Comparison of ENCODE assay signal across 8 cellular contexts in the genomic region with DNA sequence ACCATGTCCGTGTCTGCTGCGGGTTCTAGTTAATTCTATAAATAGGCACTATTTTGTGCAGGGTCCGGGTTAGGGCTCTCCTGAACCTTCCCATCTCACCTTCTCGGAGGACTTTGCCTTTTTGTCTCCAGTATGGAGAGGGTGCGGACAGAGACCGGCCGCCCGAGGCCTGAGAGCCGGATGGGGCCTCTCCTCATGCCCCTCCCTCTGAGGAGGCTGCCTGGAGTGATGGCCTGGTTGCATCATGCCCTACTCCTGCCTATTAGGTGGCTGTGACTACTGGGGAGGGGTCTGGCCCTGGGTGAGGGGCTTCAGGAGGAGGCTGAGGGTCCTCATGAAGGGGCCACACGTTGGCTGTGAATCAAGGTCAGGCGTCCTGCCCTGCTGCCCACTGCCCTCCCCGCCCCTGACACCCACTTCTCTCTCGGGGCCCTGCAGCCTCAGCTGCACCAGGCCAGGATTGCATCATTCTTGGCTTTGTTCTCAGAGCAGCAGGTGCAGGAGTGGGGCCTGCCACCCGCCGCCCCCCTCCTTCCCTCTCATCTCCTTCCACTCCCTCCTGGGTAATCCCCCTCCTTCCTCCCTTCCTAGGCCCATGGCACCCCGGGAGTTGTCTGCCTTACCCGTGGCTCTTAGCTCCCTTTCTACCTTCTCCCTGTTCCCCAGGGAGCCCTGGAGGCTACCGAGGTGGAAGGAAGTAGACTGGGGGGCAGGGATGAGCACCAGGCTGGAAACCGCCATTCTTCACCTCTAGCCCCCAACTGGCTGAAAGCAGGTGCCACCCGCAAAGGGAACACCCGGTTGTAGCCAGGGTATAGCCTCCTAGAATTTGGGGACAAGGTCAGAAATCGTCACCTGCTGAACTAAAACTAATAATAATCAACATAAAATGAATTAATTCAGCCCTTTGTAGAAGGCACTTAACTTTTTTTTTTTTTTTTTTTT. TPM values are rescaled to one million over a fixed set of nuclear protein-coding genes. Genes with fewer than 3 reads are reported as not detected.
DNase-seq lines count a peak whose midpoint lies in the region; ATAC-seq, FAIRE-seq and TF ChIP-seq lines count a peak whose summit lies in the region.

No MANE protein-coding gene starts in this region.

- intact Hi-C loops in activated CD8-positive, alpha-beta T cell treated with anti-CD3 and anti-CD28 coated beads for 36 hours (cut with micrococcal nuclease), result loop anchor here (2.0 kb wide), 1 partner anchor 67 kb away; no protein-coding TSS in a partner anchor

- H3K4me1 Mint-ChIP-seq in activated CD8-positive, alpha-beta T cell treated with anti-CD3 and anti-CD28 coated beads for 36 hours (ENCODE audit: low read depth), result peaks cover 17% of the 10 kb centered on the region

- H3K36me3 Mint-ChIP-seq in activated CD8-positive, alpha-beta T cell treated with anti-CD3 and anti-CD28 coated beads for 36 hours (ENCODE audit: low read depth), result no peaks in the 10 kb centered on the region

- no peak for TF ChIP-seq POLR2A in H54 (IDR thresholded peaks at IDR 0.05; ENCODE audit: low read depth, low read length)

- FAIRE-seq in H54 (lab: Jason Lieb, UNC), result no peak

- POLR2A ChIA-PET in activated CD8-positive, alpha-beta T cell treated with anti-CD3 and anti-CD28 coated beads for 36 hours (lab: Charles Lee), result interaction anchor here (0.9 to 1.0 kb wide), 4 partner anchors 63 to 67 kb away, joined by 3 read pairs; partner anchors contain the start of gene SOCS7

- ATAC-seq in activated CD8-positive, alpha-beta T cell treated with anti-CD3 and anti-CD28 coated beads for 36 hours, result peak; percentile 71
- ATAC-seq in HG02884 (IDR thresholded peaks at IDR 0.05; ENCODE audit: unreplicated experiment), result no peak

- H3K4me3 ChIP-seq in iPS-11a (ENCODE audit: low read depth, low read length), result peak overlapping the region; percentile 33

- H3K4me3 Mint-ChIP-seq in activated CD8-positive, alpha-beta T cell treated with anti-CD3 and anti-CD28 coated beads for 36 hours, result peak overlapping the region; percentile 72

- H3K27ac Mint-ChIP-seq in activated CD8-positive, alpha-beta T cell treated with anti-CD3 and anti-CD28 coated beads for 36 hours, result peak overlapping the region; percentile 93

- TF ChIP-seq CTCF in activated CD8-positive, alpha-beta T cell treated with anti-CD3 and anti-CD28 coated beads for 36 hours (IDR thresholded peaks at IDR 0.05), result no peak

- peaks cover 34% of the 10 kb centered on the region for H3K27me3 Mint-ChIP-seq in activated CD8-positive, alpha-beta T cell treated with anti-CD3 and anti-CD28 coated beads for 36 hours

- no peaks in the 10 kb centered on the region for H3K9me3 Mint-ChIP-seq in activated CD8-positive, alpha-beta T cell treated with anti-CD3 and anti-CD28 coated beads for 36 hours

- peak; percentile 65 to 73 for DNase-seq in AML-193 (lab: John Stamatoyannopoulos, UW)
- peak; percentile 74 for DNase-seq in H54 (ENCODE audit: insufficient read length, low spot score)
- peak; percentile 73 for DNase-seq in NCI-H2196 (lab: John Stamatoyannopoulos, UW; ENCODE audit: unreplicated experiment)
- peak; percentile 67 for DNase-seq in activated CD8-positive, alpha-beta T cell treated with anti-CD3 and anti-CD28 coated beads for 36 hours
- no peak for DNase-seq in activated gamma-delta T cell treated with Interleukin-2 at 50 U/mL for 16 hours
- DNase-seq in activated CD4-positive, CD25-positive, alpha-beta regulatory T cell (lab: John Stamatoyannopoulos, UW), result no peak

- CTCF ChIA-PET in activated CD8-positive, alpha-beta T cell treated with anti-CD3 and anti-CD28 coated beads for 36 hours (lab: Charles Lee), result interaction anchor here (0.9 to 4.8 kb wide), 14 partner anchors 8 to 121 kb away, joined by 3 to 203 read pairs (median 7); partner anchors contain the start of gene SOCS7

RNA-seq across cellular contexts. Expression of gene ARHGAP23, which starts 12.7 kb away (rescaled TPM):
- under 1 TPM; 0.40 to 0.47 TPM for total RNA-seq in activated CD8-positive, alpha-beta T cell treated with anti-CD3 and anti-CD28 coated beads for 36 hours

Comparison
In these comparisons a context has a peak if more than half of its experiments do, and no peak if none do; other contexts are left out.
1. DNase-seq: peak in AML-193 (2 of 2), H54 (single experiment), NCI-H2196 (single experiment) and activated CD8-positive, alpha-beta T cell treated with anti-CD3 and anti-CD28 coated beads for 36 hours (single experiment); none in activated gamma-delta T cell treated with Interleukin-2 at 50 U/mL for 16 hours (single experiment) and activated CD4-positive, CD25-positive, alpha-beta regulatory T cell (0 of 4).